24 cellular contexts compared by ENCODE assay signal in the genomic region with DNA sequence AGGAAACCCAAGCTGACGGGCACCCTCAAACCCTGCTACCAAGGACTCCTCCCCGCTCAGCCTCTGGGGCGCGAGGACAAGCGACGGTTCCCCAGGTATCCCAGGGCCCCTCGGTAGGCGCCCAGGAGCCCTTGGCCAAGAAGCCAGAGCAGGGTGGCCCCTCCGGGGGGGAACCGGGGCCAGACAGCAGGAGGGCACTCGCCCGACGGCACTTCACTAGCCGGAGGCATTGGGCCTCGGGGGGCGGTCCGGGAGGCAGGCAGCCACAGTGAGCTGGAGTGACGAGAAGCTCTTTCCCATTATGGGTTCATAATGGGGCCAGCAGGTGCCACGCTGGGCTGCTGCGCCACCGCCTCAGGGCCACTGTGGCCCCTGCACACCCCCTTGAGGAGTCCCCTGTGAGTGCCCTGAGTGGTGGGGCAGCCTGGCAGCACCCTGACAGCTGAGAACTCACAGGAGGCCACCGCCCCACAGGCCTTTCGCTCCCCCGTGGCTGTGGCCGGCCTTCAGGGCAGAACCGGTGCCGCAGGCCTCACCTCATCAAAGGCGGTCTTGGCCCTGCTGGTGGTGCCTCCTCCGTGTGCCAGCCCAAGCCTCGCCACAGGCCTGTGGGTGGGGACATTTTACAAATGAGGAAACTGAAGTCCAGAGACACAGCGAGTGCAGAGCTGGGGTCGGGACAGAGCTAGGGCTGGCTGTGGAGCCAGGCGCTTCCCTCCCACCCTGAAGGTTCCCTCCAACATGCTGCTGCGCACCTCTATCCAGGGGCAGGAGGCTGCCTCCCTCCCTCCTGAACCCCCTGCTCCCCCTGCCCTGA.
DNase-seq lines count a peak whose midpoint lies in the region; FAIRE-seq and TF ChIP-seq lines count a peak whose summit lies in the region.
"Had no signal": no experiment of that assay in that cellular context is flagged by ENCODE, and none has a peak within 500 bp of the region (broad histone marks: within the 10 kb centered on the region; RNA-seq: fewer than 3 reads in every experiment).

No MANE protein-coding gene starts in this region.

- peak; percentile 36 for TF ChIP-seq POLR2A in GM12892 (IDR thresholded peaks at IDR 0.05; ENCODE audit: low read depth, low read length)
- TF ChIP-seq POLR2A in endothelial cell of umbilical vein (IDR thresholded peaks at IDR 0.05; ENCODE audit: low read depth, low read length) = no peak
- no peak for TF ChIP-seq POLR2A in sigmoid colon (IDR thresholded peaks at IDR 0.05)

- TF ChIP-seq EP300 in sigmoid colon (IDR thresholded peaks at IDR 0.05) = no peak

- TF ChIP-seq CTCF in HEK293 (tag by site-specific recombination; IDR thresholded peaks at IDR 0.05) = no peak
- TF ChIP-seq CTCF in endothelial cell of umbilical vein (IDR thresholded peaks at IDR 0.05; ENCODE audit: extremely low read depth in 1 of 2, insufficient read depth in 1 of 2, low read depth in 1 of 2, low read length in 2 of 2) = no peak
- no peak for TF ChIP-seq CTCF in sigmoid colon (IDR thresholded peaks at IDR 0.05)

- CTCF ChIA-PET in HEK293 (lab: Yijun Ruan, JAX) (interaction anchor here (1.4 kb wide), 1 partner anchor 220 kb away, joined by 3 read pairs; no protein-coding TSS in a partner anchor), endothelial cell of umbilical vein (lab: Charles Lee) (interaction anchor here (1.5 kb wide), 1 partner anchor 214 kb away, joined by 3 read pairs; no protein-coding TSS in a partner anchor)

- no peak overlapping the region for H3K4me2 ChIP-seq in endothelial cell of umbilical vein (ENCODE audit: insufficient read depth, low read length)
- H3K4me2 ChIP-seq: GM23338, SK-N-SH had no signal

- no peaks in the 10 kb centered on the region for H3K79me2 ChIP-seq in endothelial cell of umbilical vein (ENCODE audit: control insufficient read depth, insufficient read depth, low read length)

- H2AFZ ChIP-seq in endothelial cell of umbilical vein (ENCODE audit: low read depth, low read length) = no peak overlapping the region
- H2AFZ ChIP-seq: GM23338 had no signal

- dilution Hi-C loops in endothelial cell of umbilical vein (cut with MboI; ENCODE audit: extremely low pct_ligation_motif_present, low sequenced_read_pairs) = no loop called here

- FAIRE-seq in GM12892 (lab: Jason Lieb, UNC) (no peak), endothelial cell of umbilical vein (lab: Jason Lieb, UNC) (no peak)
- FAIRE-seq: small intestine had no signal

- no peak overlapping the region for H3K4me3 ChIP-seq in HEK293 (ENCODE audit: low read depth, low read length)
- H3K4me3 ChIP-seq in endothelial cell of umbilical vein (replicated peaks in 1 of 3; ENCODE audit: insufficient read depth in 1 of 3, low read depth in 1 of 3, low read length in 3 of 3) = no peak overlapping the region
- no peak overlapping the region for H3K4me3 ChIP-seq in sigmoid colon
- H3K4me3 ChIP-seq: breast epithelium, colonic mucosa, esophagus muscularis mucosa, GM23338, testis, uterus had no signal

- WGBS in sigmoid colon, 2 donors = 90% methylated on average over 34 of the region's 34 CpGs

- BruUV-seq in endothelial cell of umbilical vein (replicated peaks; lab: Mats Ljungman, UMichigan) = no TSS peak

- H3K4me1 ChIP-seq in HEK293 (ENCODE audit: control insufficient read depth, insufficient read depth, low read length) = no peaks in the 10 kb centered on the region; the same call in 1 of the 2 replicates
- H3K4me1 ChIP-seq in endothelial cell of umbilical vein (ENCODE audit: control insufficient read depth, extremely low read depth, insufficient read depth, low read length) = no peaks in the 10 kb centered on the region
- H3K4me1 ChIP-seq in sigmoid colon = peaks cover 0 to 21% (median 16%) of the 10 kb centered on the region in 4 donors
- H3K4me1 ChIP-seq: breast epithelium, colonic mucosa had no signal

- DNase-seq in GM12892 (ENCODE audit: insufficient read length) (no peak), endothelial cell of umbilical vein (ENCODE audit: low read depth, low spot score) (no peak), sigmoid colon (peak; percentile 60), NCI-H187 treated with DMSO at 0.1 percent for 48 hours (lab: John Stamatoyannopoulos, UW) (no peak), RKO (ENCODE audit: low spot score) (no peak)
- DNase-seq in stimulated activated CD4-positive, alpha-beta T cell treated with anti-CD3 and anti-CD28 coated beads, Interleukin-1b, Interleukin-23, amount 100 ng/mL, for 48 hours = no peak
- DNase-seq: activated CD4-positive, alpha-beta T cell treated with anti-CD3 and anti-CD28 coated beads for 48 hours; activated naive CD4-positive, alpha-beta T cell treated with Interleukin-2 at 50 U/mL for 16 hours; activated T-cell treated with anti-CD3 and anti-CD28 coated beads, Interleukin-2, amount 50 U/mL, for 72 hours; C1 segment of cervical spinal cord; colonic mucosa; foreskin melanocyte; hippocampal formation; NCI-H1417 treated with DMSO at 0.1 percent for 48 hours; NCI-H2171; NCI-H524 treated with DMSO at 0.1 percent for 48 hours; SK-N-SH; small intestine; testis; uterus had no signal

- H3K27ac ChIP-seq in HEK293 (ENCODE audit: extremely low read depth, low read depth, low read length) = no peak overlapping the region
- H3K27ac ChIP-seq in endothelial cell of umbilical vein (ENCODE audit: insufficient read depth, low read depth, low read length) = no peak overlapping the region
- H3K27ac ChIP-seq in sigmoid colon = no peak overlapping the region
- H3K27ac ChIP-seq: breast epithelium, colonic mucosa, esophagus muscularis mucosa, testis, uterus had no signal

- H3K9me3 ChIP-seq in HEK293 (ENCODE audit: control insufficient read depth, insufficient read depth, low read depth, low read length) (no peaks in the 10 kb centered on the region), endothelial cell of umbilical vein (replicated peaks; ENCODE audit: control insufficient read depth, insufficient read depth, low read length) (no peaks in the 10 kb centered on the region), sigmoid colon (no peaks in the 10 kb centered on the region)
- H3K9me3 ChIP-seq: breast epithelium, colonic mucosa, esophagus muscularis mucosa, SK-N-SH, testis, uterus had no signal

- H3K36me3 ChIP-seq in HEK293 (ENCODE audit: control insufficient read depth in 2 of 2, insufficient read depth in 1 of 2, low read length in 2 of 2) (peaks cover 0 to 49% of the 10 kb centered on the region in 2 experiments; a peak in 1 of 3 replicates), endothelial cell of umbilical vein (ENCODE audit: control insufficient read depth in 2 of 2, extremely low read depth in 1 of 2, insufficient read depth in 2 of 2, low read length in 2 of 2) (peaks cover 3 to 60% of the 10 kb centered on the region in 2 experiments), sigmoid colon (peaks cover 0 to 67% (median 45%) of the 10 kb centered on the region in 4 donors)
- H3K36me3 ChIP-seq: uterus had no signal

- POLR2A ChIA-PET in HEK293 (lab: Yijun Ruan, JAX) = no interaction called here
- POLR2A ChIA-PET in endothelial cell of umbilical vein (lab: Charles Lee) = no interaction called here

- no peaks in the 10 kb centered on the region for H3K9me1 ChIP-seq in endothelial cell of umbilical vein (replicated peaks; ENCODE audit: control insufficient read depth, extremely low read depth, insufficient read depth, low read length)

- intact Hi-C loops in endothelial cell of umbilical vein (cut with micrococcal nuclease) (no loop called here), sigmoid colon (cut with DNase I) (no loop called here)

- H4K20me1 ChIP-seq in endothelial cell of umbilical vein (replicated peaks; ENCODE audit: control insufficient read depth, extremely low read depth, insufficient read depth, low read length) = no peaks in the 10 kb centered on the region

- H3K9ac ChIP-seq in endothelial cell of umbilical vein (replicated peaks; ENCODE audit: extremely low read depth, insufficient read depth, low read length) = no peak overlapping the region
- H3K9ac ChIP-seq: SK-N-SH had no signal

- H3K27me3 ChIP-seq in endothelial cell of umbilical vein (ENCODE audit: control insufficient read depth in 2 of 2, insufficient read depth in 2 of 2, low read length in 2 of 2) (no peaks in the 10 kb centered on the region), sigmoid colon (no peaks in the 10 kb centered on the region)
- H3K27me3 ChIP-seq: breast epithelium, colonic mucosa, esophagus muscularis mucosa, testis, uterus had no signal

TF ChIP-seq in HEK293, 187 proteins besides CTCF, POLR2A, EP300 and RAD21 (continues in another document):
- TF ChIP-seq ZNF184 (tag by site-specific recombination; IDR thresholded peaks at IDR 0.05) (no peak), GLIS2 (tag by site-specific recombination; IDR thresholded peaks at IDR 0.05) (peak; percentile 33; the same call in 1 of the 2 replicates), ZNF214 (tag by site-specific recombination; IDR thresholded peaks at IDR 0.05; ENCODE audit: borderline replicate concordance) (no peak), ZSCAN23 (tag by site-specific recombination; IDR thresholded peaks at IDR 0.05) (no peak)

TF ChIP-seq in endothelial cell of umbilical vein, 7 proteins besides CTCF, POLR2A, EP300 and RAD21:
- TF ChIP-seq POLR2AphosphoS5 (IDR thresholded peaks at IDR 0.05; ENCODE audit: insufficient read depth, low read depth, low read length) = peak; percentile 28
- no peak for TF ChIP-seq GATA2 (IDR thresholded peaks at IDR 0.05; ENCODE audit: insufficient read depth, insufficient read length, low read depth, low read length)
- no peak for TF ChIP-seq MYC (IDR thresholded peaks at IDR 0.05; ENCODE audit: low read depth, low read length)
- no peak for TF ChIP-seq JUN (IDR thresholded peaks at IDR 0.05; ENCODE audit: borderline replicate concordance, insufficient read depth, insufficient read length, low read depth)
- no peak for TF ChIP-seq MAX (IDR thresholded peaks at IDR 0.05; ENCODE audit: insufficient read depth, insufficient read length)
- TF ChIP-seq FOS (IDR thresholded peaks at IDR 0.05; ENCODE audit: borderline replicate concordance, insufficient read depth, low read length) = no peak
